Comparison of ENCODE assay signal across 19 cellular contexts in the genomic region with DNA sequence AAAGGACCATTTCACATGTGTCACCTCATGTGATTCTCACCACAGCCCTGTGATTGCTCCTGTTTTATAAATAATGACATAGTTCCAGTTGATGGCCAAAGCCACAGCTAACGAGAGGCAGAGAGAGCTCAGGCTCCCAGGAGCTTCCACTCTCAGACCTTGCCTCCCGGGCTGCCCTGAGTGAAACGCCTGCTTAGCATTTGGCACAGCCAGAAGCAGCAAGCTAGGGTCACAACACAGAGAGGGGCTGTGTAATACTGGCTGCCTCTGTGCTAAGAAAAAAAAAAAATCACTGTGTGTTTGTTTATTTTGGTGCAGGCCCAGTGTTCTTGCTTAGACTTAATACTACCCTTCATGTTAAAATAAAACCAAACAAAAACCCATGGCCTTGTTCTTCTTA. TPM values are rescaled to one million over a fixed set of nuclear protein-coding genes. Genes with fewer than 3 reads are reported as not detected.
DNase-seq lines count a peak whose midpoint lies in the region; ATAC-seq and TF ChIP-seq lines count a peak whose summit lies in the region.
"Had no signal": no experiment of that assay in that cellular context is flagged by ENCODE, and none has a peak within 500 bp of the region (broad histone marks: within the 10 kb centered on the region; RNA-seq: fewer than 3 reads in every experiment).

No MANE protein-coding gene starts in this region.

- WGBS in spleen, 5 donors: 39 to 63% (median 41%) methylated on average over 3 of the region's 3 CpGs

- TF ChIP-seq CTCF in DND-41 (IDR thresholded peaks at IDR 0.05; ENCODE audit: borderline replicate concordance, extremely low read depth, low read length, poor library complexity, severe bottlenecking) (no peak), brain (conservative IDR thresholded peaks at IDR 0.05) (no peak), spleen (IDR thresholded peaks at IDR 0.05 in 8 of 11, conservative IDR thresholded peaks at IDR 0.05 in 3 of 11) (no peak)

- no peaks in the 10 kb centered on the region for H3K79me2 ChIP-seq in DND-41 (ENCODE audit: insufficient read depth, low read length)

- intact Hi-C loops in activated naive CD4-positive, alpha-beta T cell treated with anti-CD3 and anti-CD28 coated beads for 36 hours (cut with micrococcal nuclease): loop anchor here (5.0 kb wide), 1 partner anchor 102 kb away; a partner anchor contains a TSS
- intact Hi-C loops in spleen (cut with DNase I; ENCODE audit: low total_unique reads): no loop called here

- H3K9me3 ChIP-seq in DND-41 (ENCODE audit: insufficient read depth, low read length, severe bottlenecking) (no peaks in the 10 kb centered on the region), spleen (no peaks in the 10 kb centered on the region)
- H3K9me3 ChIP-seq: mucosa of descending colon, right atrium auricular region, testis had no signal

- H3K36me3 ChIP-seq in DND-41 (ENCODE audit: insufficient read depth, low read length) (no peaks in the 10 kb centered on the region), spleen (peaks cover 0 to 21% (median 1%) of the 10 kb centered on the region in 6 donors)
- H3K36me3 ChIP-seq: right atrium auricular region had no signal

- H3K4me3 ChIP-seq in DND-41 (ENCODE audit: low read depth in 1 of 2, low read length in 2 of 2) (no peak overlapping the region), spleen (no peak overlapping the region)
- H3K4me3 ChIP-seq: mucosa of descending colon, right atrium auricular region, testis had no signal

- peaks cover 4% of the 10 kb centered on the region for H3K36me3 Mint-ChIP-seq in activated naive CD4-positive, alpha-beta T cell treated with anti-CD3 and anti-CD28 coated beads for 36 hours (ENCODE audit: low read depth)
- H3K36me3 Mint-ChIP-seq in brain: peaks cover 10% of the 10 kb centered on the region

- peak overlapping the region; percentile 33; the same call in 1 of the 2 replicates for H3K9ac ChIP-seq in DND-41 (ENCODE audit: low read depth, low read length)

- H3K4me1 Mint-ChIP-seq in activated naive CD4-positive, alpha-beta T cell treated with anti-CD3 and anti-CD28 coated beads for 36 hours (ENCODE audit: low read depth): peaks cover 71% of the 10 kb centered on the region
- H3K4me1 Mint-ChIP-seq in brain: peaks cover 53% of the 10 kb centered on the region

- H3K27ac ChIP-seq in DND-41 (ENCODE audit: low read length) (peak overlapping the region; percentile 87), spleen (peak overlapping the region in 4 of 8 donors; percentile 20 to 84 (median 76)), substantia nigra (ENCODE audit: low read depth, low read length, poor library complexity, severe bottlenecking) (no peak overlapping the region)
- H3K27ac ChIP-seq: right atrium auricular region, testis had no signal

- CTCF ChIA-PET in activated naive CD4-positive, alpha-beta T cell treated with anti-CD3 and anti-CD28 coated beads for 36 hours (lab: Charles Lee): interaction anchor here (1.5 to 2.7 kb wide), 4 partner anchors 9 to 57 kb away, joined by 5 to 10 read pairs (median 7); no protein-coding TSS in a partner anchor

- TF ChIP-seq POLR2A in spleen (IDR thresholded peaks at IDR 0.05): no peak

- H3K4me2 ChIP-seq in DND-41 (ENCODE audit: insufficient read depth, low read length): peak overlapping the region; percentile 30

- H3K27me3 Mint-ChIP-seq in activated naive CD4-positive, alpha-beta T cell treated with anti-CD3 and anti-CD28 coated beads for 36 hours (ENCODE audit: low read depth): peaks cover 4% of the 10 kb centered on the region
- no peaks in the 10 kb centered on the region for H3K27me3 Mint-ChIP-seq in brain

- no peak for DNase-seq in activated naive CD4-positive, alpha-beta T cell treated with anti-CD3 and anti-CD28 coated beads for 36 hours
- no peak for DNase-seq in activated naive CD4-positive, alpha-beta T cell treated with Interleukin-2 at 50 U/mL for 16 hours
- DNase-seq in DND-41 (no peak), spleen (peak; percentile 18), AG20443 (ENCODE audit: low spot score) (no peak), substantia nigra (lab: John Stamatoyannopoulos, UW) (no peak)
- DNase-seq in stimulated activated naive CD4-positive, alpha-beta T cell treated with Interleukin-2 at 50 U/mL for 16 hours (lab: John Stamatoyannopoulos, UW): no peak
- DNase-seq: cortex of kidney, DMS 273 treated with DMSO at 0.1 percent for 48 hours, H9, mucosa of descending colon, NCI-H1436 treated with DMSO at 0.1 percent for 48 hours, NCI-H2171, NCI-H526, testis had no signal

- no peaks in the 10 kb centered on the region for H3K9me3 Mint-ChIP-seq in activated naive CD4-positive, alpha-beta T cell treated with anti-CD3 and anti-CD28 coated beads for 36 hours
- no peaks in the 10 kb centered on the region for H3K9me3 Mint-ChIP-seq in brain
- H3K9me3 Mint-ChIP-seq: activated T-helper 2 cell treated with anti-CD3 and anti-CD28 coated beads, Interferon-gamma antibody, Interleukin-2, Interleukin-4, amounts not matched to agents 10 μg/mL and 5 μg/mL and 100 μg/mL, durations not matched to agents 14 hours and 24 hours and 36 hours; H9 had no signal

- no peaks in the 10 kb centered on the region; the same call in 1 of the 2 replicates for H4K20me1 ChIP-seq in DND-41 (ENCODE audit: insufficient read depth, low read length)

- H3K27me3 ChIP-seq in DND-41 (ENCODE audit: insufficient read depth, low read length, poor library complexity) (no peaks in the 10 kb centered on the region), spleen (replicated peaks in 1 of 7) (peaks cover 0 to 20% (median 12%) of the 10 kb centered on the region in 7 donors)
- H3K27me3 ChIP-seq: right atrium auricular region, testis had no signal

- H3K4me3 Mint-ChIP-seq in activated naive CD4-positive, alpha-beta T cell treated with anti-CD3 and anti-CD28 coated beads for 36 hours: no peak overlapping the region
- H3K4me3 Mint-ChIP-seq in brain: peak overlapping the region in 1 of 5 experiments; percentile 69
- H3K4me3 Mint-ChIP-seq: H9 had no signal

- no peak for ATAC-seq in DND-41 (ENCODE audit: insufficient read depth, low read depth)
- ATAC-seq: HepG2, mucosa of descending colon had no signal

- H3K27ac Mint-ChIP-seq in activated naive CD4-positive, alpha-beta T cell treated with anti-CD3 and anti-CD28 coated beads for 36 hours: peak overlapping the region; percentile 73
- peak overlapping the region; percentile 6 to 75 (median 53) for H3K27ac Mint-ChIP-seq in brain

- no peak overlapping the region for H2AFZ ChIP-seq in DND-41 (ENCODE audit: low read depth, low read length)

- H3K4me1 ChIP-seq in DND-41 (ENCODE audit: insufficient read depth, low read length) (peaks cover 59% of the 10 kb centered on the region), spleen (peaks cover 19 to 97% (median 51%) of the 10 kb centered on the region in 6 donors)
- H3K4me1 ChIP-seq: testis had no signal

RNA-seq across cellular contexts. Expression of a gene that starts 5.8 kb away (rescaled TPM):
- total RNA-seq in activated naive CD4-positive, alpha-beta T cell treated with anti-CD3 and anti-CD28 coated beads for 36 hours: under 1 TPM; 0.19 to 0.22 TPM
- polyA plus RNA-seq in brain (ENCODE audit: insufficient read depth, low read depth, low replicate concordance) (7.4 TPM), spleen (under 1 TPM; 0.03 to 0.19 (median 0.15) TPM)
- 1 to 10 TPM in 3 of 7 donors, under 1 TPM in 4; 0.72 to 3.6 (median 0.98) TPM for total RNA-seq in spleen
- total RNA-seq: HepG2 had no signal
- polyA plus RNA-seq: HepG2 had no signal

RNA-seq across cellular contexts. Expression of a gene that starts 30.5 kb away (rescaled TPM):
- 10 to 100 TPM; 10.2 to 10.7 TPM for total RNA-seq in activated naive CD4-positive, alpha-beta T cell treated with anti-CD3 and anti-CD28 coated beads for 36 hours
- polyA plus RNA-seq in brain (ENCODE audit: insufficient read depth, low read depth, low replicate concordance) (5.0 TPM), spleen (1 to 10 TPM; 2.9 to 8.4 (median 5.0) TPM)
- 100 to 1,000 TPM in 1 of 7 donors, 10 to 100 TPM in 6; 38.0 to 100 (median 56.6) TPM for total RNA-seq in spleen

RNA-seq across cellular contexts. Expression of a gene that starts 43.8 kb away (rescaled TPM):
- total RNA-seq in activated naive CD4-positive, alpha-beta T cell treated with anti-CD3 and anti-CD28 coated beads for 36 hours: 10 to 100 TPM; 40.1 to 43.7 TPM
- polyA plus RNA-seq in brain (ENCODE audit: insufficient read depth, low read depth, low replicate concordance) (35.6 TPM), spleen (10 to 100 TPM; 25.4 to 47.6 (median 33.0) TPM)
- total RNA-seq in spleen: 10 to 100 TPM; 27.9 to 40.8 (median 31.6) TPM
- total RNA-seq: HepG2 had no signal
- polyA plus RNA-seq: HepG2 had no signal
